In the genomic region with DNA sequence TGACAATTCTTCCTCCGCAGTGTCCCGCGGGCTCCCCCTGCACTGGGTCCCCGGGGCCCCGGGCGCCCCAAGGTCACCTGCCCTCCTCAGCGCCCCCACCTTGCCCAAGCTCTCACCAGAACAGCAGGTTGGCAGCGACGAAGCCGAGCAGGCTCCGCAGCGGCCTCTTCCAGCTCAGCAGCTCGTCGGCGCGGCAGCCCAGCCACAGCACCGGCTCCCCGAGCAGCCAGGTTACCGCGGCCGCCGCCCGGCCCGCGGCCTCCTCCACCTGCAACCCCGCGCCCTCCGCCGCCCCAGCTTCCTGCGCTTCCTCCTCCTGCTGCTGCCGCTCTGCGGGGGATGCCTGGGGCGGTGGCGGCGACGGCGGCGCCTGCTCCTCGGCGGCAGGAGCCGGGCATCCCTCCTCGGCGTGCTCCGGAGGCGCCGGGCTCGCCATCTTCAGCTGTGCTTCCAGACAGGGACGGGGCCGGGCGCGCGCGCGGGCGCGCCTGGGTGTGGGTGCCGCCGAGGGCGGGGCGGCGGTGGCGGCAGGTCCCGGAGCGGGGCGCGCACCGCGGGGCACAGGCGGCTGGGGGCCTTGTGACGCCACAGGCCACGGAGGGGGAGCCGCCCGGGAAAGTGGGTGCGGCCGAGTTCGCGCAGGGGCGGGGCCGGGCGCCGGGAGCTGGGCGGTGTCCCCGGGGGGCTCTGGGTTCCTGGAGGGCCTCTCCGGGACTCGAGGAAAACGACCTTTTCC, we compare ENCODE assay signal across 1 cellular context.
A peak's percentile ranks its signal among the peaks of the same experiment; 100 is the strongest.
TF ChIP-seq lines count a peak whose summit lies in the region.

RETREG1 (minus strand) TSS at position 462 of the 736 bp plus-strand sequence; CDS start at position 436, 26 bp downstream.

TF ChIP-seq in HepG2, 621 proteins besides CTCF, POLR2A, EP300 and RAD21 (continued from another document):
- TF ChIP-seq PAX8 (CRISPR knock-in tag; IDR thresholded peaks at IDR 0.05; ENCODE audit: borderline replicate concordance) (no peak), ZBTB14 (CRISPR knock-in tag; IDR thresholded peaks at IDR 0.05) (peak; percentile 55; the same call in 1 of the 2 replicates), ZNF530 (CRISPR knock-in tag; IDR thresholded peaks at IDR 0.05; ENCODE audit: low read depth) (no peak), ZNF142 (CRISPR knock-in tag; IDR thresholded peaks at IDR 0.05) (no peak), GABPB1 (CRISPR knock-in tag; IDR thresholded peaks at IDR 0.05) (0 out of 2 replicates have a peak, but pooled peaks have one; percentile 9), NAIF1 (CRISPR knock-in tag; IDR thresholded peaks at IDR 0.05; ENCODE audit: borderline replicate concordance) (no peak), ZNF34 (CRISPR knock-in tag; IDR thresholded peaks at IDR 0.05; ENCODE audit: borderline replicate concordance) (no peak), BCL6 (CRISPR knock-in tag; IDR thresholded peaks at IDR 0.05) (0 out of 2 replicates have a peak, but pooled peaks have one; percentile 16), CHD2 (IDR thresholded peaks at IDR 0.05; ENCODE audit: low read depth, low read length) (no peak), ZNF768 (CRISPR knock-in tag; IDR thresholded peaks at IDR 0.05) (0 out of 2 replicates have a peak, but pooled peaks have one; percentile 17), KLF9 (CRISPR knock-in tag; IDR thresholded peaks at IDR 0.05; ENCODE audit: low read depth) (no peak)
- TF ChIP-seq, protein P1, sequence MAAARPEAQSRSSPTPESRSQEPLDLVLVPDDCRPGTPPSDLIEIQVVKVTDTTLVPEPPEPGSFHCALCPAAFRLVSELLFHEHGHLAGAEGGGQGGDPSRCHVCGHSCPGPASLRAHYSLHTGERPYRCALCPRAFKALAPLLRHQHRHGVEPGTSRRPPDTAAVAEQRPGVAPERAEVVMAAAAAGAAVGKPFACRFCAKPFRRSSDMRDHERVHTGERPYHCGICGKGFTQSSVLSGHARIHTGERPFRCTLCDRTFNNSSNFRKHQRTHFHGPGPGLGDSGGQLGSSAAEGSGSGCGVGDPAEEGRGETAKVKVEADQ (CRISPR knock-in tag; IDR thresholded peaks at IDR 0.05; ENCODE audit: borderline replicate concordance) = no peak
- TF ChIP-seq, protein P2, sequence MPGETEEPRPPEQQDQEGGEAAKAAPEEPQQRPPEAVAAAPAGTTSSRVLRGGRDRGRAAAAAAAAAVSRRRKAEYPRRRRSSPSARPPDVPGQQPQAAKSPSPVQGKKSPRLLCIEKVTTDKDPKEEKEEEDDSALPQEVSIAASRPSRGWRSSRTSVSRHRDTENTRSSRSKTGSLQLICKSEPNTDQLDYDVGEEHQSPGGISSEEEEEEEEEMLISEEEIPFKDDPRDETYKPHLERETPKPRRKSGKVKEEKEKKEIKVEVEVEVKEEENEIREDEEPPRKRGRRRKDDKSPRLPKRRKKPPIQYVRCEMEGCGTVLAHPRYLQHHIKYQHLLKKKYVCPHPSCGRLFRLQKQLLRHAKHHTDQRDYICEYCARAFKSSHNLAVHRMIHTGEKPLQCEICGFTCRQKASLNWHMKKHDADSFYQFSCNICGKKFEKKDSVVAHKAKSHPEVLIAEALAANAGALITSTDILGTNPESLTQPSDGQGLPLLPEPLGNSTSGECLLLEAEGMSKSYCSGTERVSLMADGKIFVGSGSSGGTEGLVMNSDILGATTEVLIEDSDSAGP (CRISPR knock-in tag; IDR thresholded peaks at IDR 0.05; ENCODE audit: borderline replicate concordance) = no peak
- TF ChIP-seq, protein P3, sequence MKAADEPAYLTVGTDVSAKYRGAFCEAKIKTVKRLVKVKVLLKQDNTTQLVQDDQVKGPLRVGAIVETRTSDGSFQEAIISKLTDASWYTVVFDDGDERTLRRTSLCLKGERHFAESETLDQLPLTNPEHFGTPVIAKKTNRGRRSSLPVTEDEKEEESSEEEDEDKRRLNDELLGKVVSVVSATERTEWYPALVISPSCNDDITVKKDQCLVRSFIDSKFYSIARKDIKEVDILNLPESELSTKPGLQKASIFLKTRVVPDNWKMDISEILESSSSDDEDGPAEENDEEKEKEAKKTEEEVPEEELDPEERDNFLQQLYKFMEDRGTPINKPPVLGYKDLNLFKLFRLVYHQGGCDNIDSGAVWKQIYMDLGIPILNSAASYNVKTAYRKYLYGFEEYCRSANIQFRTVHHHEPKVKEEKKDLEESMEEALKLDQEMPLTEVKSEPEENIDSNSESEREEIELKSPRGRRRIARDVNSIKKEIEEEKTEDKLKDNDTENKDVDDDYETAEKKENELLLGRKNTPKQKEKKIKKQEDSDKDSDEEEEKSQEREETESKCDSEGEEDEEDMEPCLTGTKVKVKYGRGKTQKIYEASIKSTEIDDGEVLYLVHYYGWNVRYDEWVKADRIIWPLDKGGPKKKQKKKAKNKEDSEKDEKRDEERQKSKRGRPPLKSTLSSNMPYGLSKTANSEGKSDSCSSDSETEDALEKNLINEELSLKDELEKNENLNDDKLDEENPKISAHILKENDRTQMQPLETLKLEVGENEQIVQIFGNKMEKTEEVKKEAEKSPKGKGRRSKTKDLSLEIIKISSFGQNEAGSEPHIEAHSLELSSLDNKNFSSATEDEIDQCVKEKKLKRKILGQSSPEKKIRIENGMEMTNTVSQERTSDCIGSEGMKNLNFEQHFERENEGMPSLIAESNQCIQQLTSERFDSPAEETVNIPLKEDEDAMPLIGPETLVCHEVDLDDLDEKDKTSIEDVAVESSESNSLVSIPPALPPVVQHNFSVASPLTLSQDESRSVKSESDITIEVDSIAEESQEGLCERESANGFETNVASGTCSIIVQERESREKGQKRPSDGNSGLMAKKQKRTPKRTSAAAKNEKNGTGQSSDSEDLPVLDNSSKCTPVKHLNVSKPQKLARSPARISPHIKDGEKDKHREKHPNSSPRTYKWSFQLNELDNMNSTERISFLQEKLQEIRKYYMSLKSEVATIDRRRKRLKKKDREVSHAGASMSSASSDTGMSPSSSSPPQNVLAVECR (CRISPR knock-in tag; IDR thresholded peaks at IDR 0.05; ENCODE audit: borderline replicate concordance) = no peak
- TF ChIP-seq, protein P4, sequence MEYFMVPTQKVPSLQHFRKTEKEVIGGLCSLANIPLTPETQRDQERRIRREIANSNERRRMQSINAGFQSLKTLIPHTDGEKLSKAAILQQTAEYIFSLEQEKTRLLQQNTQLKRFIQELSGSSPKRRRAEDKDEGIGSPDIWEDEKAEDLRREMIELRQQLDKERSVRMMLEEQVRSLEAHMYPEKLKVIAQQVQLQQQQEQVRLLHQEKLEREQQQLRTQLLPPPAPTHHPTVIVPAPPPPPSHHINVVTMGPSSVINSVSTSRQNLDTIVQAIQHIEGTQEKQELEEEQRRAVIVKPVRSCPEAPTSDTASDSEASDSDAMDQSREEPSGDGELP (IDR thresholded peaks at IDR 0.05; ENCODE audit: borderline replicate concordance, low read depth) = no peak
TF ChIP-seq in HepG2: peak in this region for 6.
